17 cellular contexts compared by ENCODE assay signal in genomic region chr4:74450298-74450683, GRCh38. TPM values are rescaled to one million over a fixed set of nuclear protein-coding genes. Genes with fewer than 3 reads are reported as not detected.
DNase-seq lines count a peak whose midpoint lies in the region; ATAC-seq and TF ChIP-seq lines count a peak whose summit lies in the region.
"Had no signal": no experiment of that assay in that cellular context is flagged by ENCODE, and none has a peak within 500 bp of the region (broad histone marks: within the 10 kb centered on the region; RNA-seq: fewer than 3 reads in every experiment).

No MANE protein-coding gene starts in this region.

- H3K79me2 ChIP-seq in mammary epithelial cell (ENCODE audit: insufficient read depth, low read length) (peaks cover 71% of the 10 kb centered on the region), hepatocyte (peaks cover 7% of the 10 kb centered on the region)

- TF ChIP-seq CTCF in MCF 10A (IDR thresholded peaks at IDR 0.05; ENCODE audit: unreplicated experiment) (no peak), breast epithelium (IDR thresholded peaks at IDR 0.05) (no peak), mammary epithelial cell (conservative IDR thresholded peaks at IDR 0.05 in 1 of 2, IDR thresholded peaks at IDR 0.05 in 1 of 2; ENCODE audit: extremely low read depth in 1 of 2, insufficient read depth in 1 of 2, low read depth in 1 of 2, low read length in 2 of 2) (no peak), hepatocyte (IDR thresholded peaks at IDR 0.05; ENCODE audit: poor library complexity) (no peak), natural killer cell (IDR thresholded peaks at IDR 0.05) (no peak)
- no peak for TF ChIP-seq CTCF in CD8-positive, alpha-beta T cell (IDR thresholded peaks at IDR 0.05)

- in situ Hi-C loops in mammary epithelial cell (cut with MboI; ENCODE audit: low sequenced_read_pairs in 2 of 2), result loop anchor here (10.0 kb wide), 3 partner anchors 55 to 225 kb away; no protein-coding TSS in a partner anchor

- ATAC-seq in HG03095 (IDR thresholded peaks at IDR 0.05; ENCODE audit: unreplicated experiment) (no peak), natural killer cell (no peak)
- no peak for ATAC-seq in CD8-positive, alpha-beta T cell

- H2AFZ ChIP-seq in mammary epithelial cell (ENCODE audit: low read depth, low read length), result no peak overlapping the region
- no peak overlapping the region for H2AFZ ChIP-seq in hepatocyte

- H3K9me3 Mint-ChIP-seq in MCF 10A (ENCODE audit: unreplicated experiment) (no peaks in the 10 kb centered on the region), natural killer cell (no peaks in the 10 kb centered on the region)
- H3K9me3 Mint-ChIP-seq in CD8-positive, alpha-beta T cell, result no peaks in the 10 kb centered on the region
- H3K9me3 Mint-ChIP-seq: IgD-negative memory B cell had no signal

- WGBS in mammary epithelial cell (ENCODE audit: low coverage, missing lambda C conversion rate), result 70% methylated on average over 4 of the region's 4 CpGs
- 50% methylated on average over 4 of the region's 4 CpGs for WGBS in hepatocyte (ENCODE audit: low lambda C conversion rate, missing lambda C conversion rate)

- peak overlapping the region; percentile 100 for H3K9ac ChIP-seq in mammary epithelial cell (ENCODE audit: insufficient read depth, low read length)

- peaks cover 22% of the 10 kb centered on the region for H3K4me1 Mint-ChIP-seq in MCF 10A (ENCODE audit: insufficient read depth, unreplicated experiment)
- peaks cover 4% of the 10 kb centered on the region for H3K4me1 Mint-ChIP-seq in CD8-positive, alpha-beta T cell (ENCODE audit: low read depth)
- H3K4me1 Mint-ChIP-seq in natural killer cell, result peaks cover 3 to 13% of the 10 kb centered on the region in 2 donors

- H4K20me1 ChIP-seq in mammary epithelial cell (ENCODE audit: insufficient read depth, low read length) (peaks cover 25% of the 10 kb centered on the region), hepatocyte (ENCODE audit: insufficient read depth, poor library complexity, severe bottlenecking) (no peaks in the 10 kb centered on the region)

- H3K9me2 ChIP-seq in hepatocyte (replicated peaks; ENCODE audit: insufficient read depth), result no peaks in the 10 kb centered on the region

- CTCF ChIA-PET in MCF 10A (lab: Yijun Ruan, JAX) (interaction anchor here (0.7 to 3.8 kb wide), 8 partner anchors 14 to 172 kb away, joined by 3 to 47 read pairs (median 3); no protein-coding TSS in a partner anchor), mammary epithelial cell (lab: Charles Lee; ENCODE audit: low non-redundant PET) (interaction anchor here (0.7 kb wide), 1 partner anchor 361 kb away, joined by 3 read pairs; no protein-coding TSS in a partner anchor)
- CTCF ChIA-PET in CD8-positive, alpha-beta T cell (lab: Charles Lee), result interaction anchor here (1.1 to 1.5 kb wide), 2 partner anchors 8 to 21 kb away, joined by 3 read pairs; no protein-coding TSS in a partner anchor

- H3K27me3 Mint-ChIP-seq in MCF 10A (ENCODE audit: insufficient read depth, unreplicated experiment) (no peaks in the 10 kb centered on the region), natural killer cell (ENCODE audit: low read depth in 2 of 2) (peaks cover 0 to 7% of the 10 kb centered on the region in 2 donors)
- H3K27me3 Mint-ChIP-seq in CD8-positive, alpha-beta T cell (ENCODE audit: low read depth), result peaks cover 16% of the 10 kb centered on the region

- H3K4me3 Mint-ChIP-seq in MCF 10A (ENCODE audit: unreplicated experiment), result peak overlapping the region; percentile 95
- H3K4me3 Mint-ChIP-seq in CD8-positive, alpha-beta T cell, result no peak overlapping the region
- H3K4me3 Mint-ChIP-seq in natural killer cell, result no peak overlapping the region

- H3K36me3 Mint-ChIP-seq in MCF 10A (ENCODE audit: insufficient read depth, unreplicated experiment) (peaks cover 100% of the 10 kb centered on the region), natural killer cell (no peaks in the 10 kb centered on the region)
- H3K36me3 Mint-ChIP-seq in CD8-positive, alpha-beta T cell, result peaks cover 1% of the 10 kb centered on the region

- H3K9me3 ChIP-seq in breast epithelium, result no peaks in the 10 kb centered on the region
- no peaks in the 10 kb centered on the region for H3K9me3 ChIP-seq in mammary epithelial cell (replicated peaks; ENCODE audit: insufficient read depth, low read length)
- no peaks in the 10 kb centered on the region for H3K9me3 ChIP-seq in hepatocyte (ENCODE audit: low read depth)
- no peaks in the 10 kb centered on the region for H3K9me3 ChIP-seq in CD8-positive, alpha-beta T cell (ENCODE audit: low read length)

- no peaks in the 10 kb centered on the region for H3K4me1 ChIP-seq in breast epithelium
- H3K4me1 ChIP-seq in mammary epithelial cell (ENCODE audit: insufficient read depth, low read length), result peaks cover 11% of the 10 kb centered on the region
- H3K4me1 ChIP-seq in hepatocyte (ENCODE audit: insufficient read depth), result no peaks in the 10 kb centered on the region
- no peaks in the 10 kb centered on the region for H3K4me1 ChIP-seq in CD8-positive, alpha-beta T cell (ENCODE audit: insufficient read depth, low read length)

- H3K36me3 ChIP-seq in breast epithelium (no peaks in the 10 kb centered on the region), mammary epithelial cell (ENCODE audit: insufficient read depth, low read length) (peaks cover 59% of the 10 kb centered on the region), hepatocyte (replicated peaks; ENCODE audit: insufficient read depth, low read depth) (no peaks in the 10 kb centered on the region)
- H3K36me3 ChIP-seq in CD8-positive, alpha-beta T cell (ENCODE audit: insufficient read depth, low read length), result no peaks in the 10 kb centered on the region

- no peak for TF ChIP-seq POLR2A in breast epithelium (IDR thresholded peaks at IDR 0.05)

- H3K27ac Mint-ChIP-seq in MCF 10A (ENCODE audit: low read depth, unreplicated experiment) (peak overlapping the region; percentile 37), natural killer cell (no peak overlapping the region)
- no peak overlapping the region for H3K27ac Mint-ChIP-seq in CD8-positive, alpha-beta T cell
- H3K27ac Mint-ChIP-seq: IgD-negative memory B cell had no signal

- intact Hi-C loops in MCF 10A (cut with micrococcal nuclease), result no loop called here
- intact Hi-C loops in breast epithelium (cut with DNase I; ENCODE audit: low total_unique reads), result no loop called here
- intact Hi-C loops in mammary epithelial cell (cut with micrococcal nuclease), result no loop called here
- intact Hi-C loops in CD8-positive, alpha-beta T cell (cut with DNase I, micrococcal nuclease), result no loop called here
- intact Hi-C loops in natural killer cell (cut with micrococcal nuclease), result no loop called here

- no peak overlapping the region for H3K4me3 ChIP-seq in breast epithelium
- H3K4me3 ChIP-seq in mammary epithelial cell (replicated peaks in 1 of 3; ENCODE audit: insufficient read depth in 1 of 3, low read depth in 2 of 3, low read length in 3 of 3), result peak overlapping the region; percentile 83 to 93 (median 93)
- H3K4me3 ChIP-seq in hepatocyte, result no peak overlapping the region
- H3K4me3 ChIP-seq in CD8-positive, alpha-beta T cell (ENCODE audit: low read depth, low read length), result no peak overlapping the region

- dilution Hi-C loops in mammary epithelial cell (cut with HindIII; ENCODE audit: low sequenced_read_pairs), result loop anchor here (10.0 kb wide), 1 partner anchor 55 kb away; no protein-coding TSS in a partner anchor

- BruUV-seq in MCF 10A (replicated peaks; lab: Mats Ljungman, UMichigan) (no TSS peak), mammary epithelial cell (replicated peaks; lab: Mats Ljungman, UMichigan) (no TSS peak)

- POLR2A ChIA-PET in MCF 10A (lab: Yijun Ruan, JAX), result interaction anchor here (0.6 to 10.8 kb wide), 37 partner anchors 13 to 594 kb away, joined by 3 to 170 read pairs (median 5); partner anchors contain the start of genes CXCL2 and EREG
- POLR2A ChIA-PET in CD8-positive, alpha-beta T cell (lab: Charles Lee), result no interaction called here

- H3K4me2 ChIP-seq in mammary epithelial cell (ENCODE audit: insufficient read depth, low read depth, low read length) (peak overlapping the region; percentile 91), hepatocyte (peak overlapping the region; percentile 91)

- no peaks in the 10 kb centered on the region for H3K27me3 ChIP-seq in breast epithelium
- no peaks in the 10 kb centered on the region for H3K27me3 ChIP-seq in mammary epithelial cell (ENCODE audit: insufficient read depth, low read length)
- no peaks in the 10 kb centered on the region for H3K27me3 ChIP-seq in hepatocyte
- H3K27me3 ChIP-seq in CD8-positive, alpha-beta T cell (ENCODE audit: insufficient read depth, low read length), result no peaks in the 10 kb centered on the region

- peak; percentile 24 for DNase-seq in MCF 10A (ENCODE audit: unreplicated experiment)
- DNase-seq in breast epithelium (ENCODE audit: low spot score in 2 of 2), result no peak
- no peak for DNase-seq in mammary epithelial cell
- DNase-seq in hepatocyte (ENCODE audit: low spot score), result no peak
- no peak for DNase-seq in CD8-positive, alpha-beta T cell
- no peak for DNase-seq in natural killer cell
- no peak for DNase-seq in NCI-H2081 treated with DMSO at 0.1 percent for 48 hours (lab: John Stamatoyannopoulos, UW)
- DNase-seq: C1 segment of cervical spinal cord, DMS153, H7, NCI-H1105 treated with DMSO at 0.1 percent for 48 hours, NCI-H1694 treated with DMSO at 0.1 percent for 48 hours, NCI-H69, RPMI8226 had no signal

- H3K27ac ChIP-seq in breast epithelium, result no peak overlapping the region
- peak overlapping the region; percentile 99 for H3K27ac ChIP-seq in mammary epithelial cell (ENCODE audit: insufficient read depth, low read depth, low read length)
- H3K27ac ChIP-seq in hepatocyte, result no peak overlapping the region
- no peak overlapping the region for H3K27ac ChIP-seq in CD8-positive, alpha-beta T cell (ENCODE audit: low read depth, low read length)

RNA-seq across cellular contexts. Expression of gene AREG, which starts 5.4 kb away (rescaled TPM):
- total RNA-seq in MCF 10A (2022), result 1,402 and 1,878 TPM in 2 replicates
- 10 to 100 TPM in 2 of 3 donors, 1 to 10 TPM in 1; 3.4 to 89.1 (median 46.2) TPM for total RNA-seq in breast epithelium
- total RNA-seq in mammary epithelial cell, result 1,000 to 10,000 TPM in 1 of 2 donors, 100 to 1,000 TPM in 1; 540 to 2,145 TPM
- polyA plus RNA-seq in mammary epithelial cell, result 1,137 TPM
- 894 TPM for polyA minus RNA-seq in mammary epithelial cell
- total RNA-seq in hepatocyte, result 116 and 128 TPM in 2 replicates
- polyA plus RNA-seq in hepatocyte, result 129 and 135 TPM in 2 replicates
- total RNA-seq in CD8-positive, alpha-beta T cell, result 10 to 100 TPM; 52.8 to 53.2 TPM
- total RNA-seq in natural killer cell, result 10 to 100 TPM; 11.3 to 47.2 (median 38.2) TPM
- total RNA-seq: A172, H7 had no signal

Comparison
In these comparisons a context has a peak if more than half of its experiments do, and no peak if none do; other contexts are left out.
1. H3K4me3 ChIP-seq: peak in mammary epithelial cell (3 of 3); none in breast epithelium (0 of 3), hepatocyte (single experiment) and CD8-positive, alpha-beta T cell (single experiment).